ENCODE assay signal across 16 cellular contexts in genomic region chr10:72123616-72124015, GRCh38.
"Had no signal": no experiment of that assay in that cellular context is flagged by ENCODE, and none has a peak within 500 bp of the region (broad histone marks: within the 10 kb centered on the region; RNA-seq: fewer than 3 reads in every experiment).

No MANE protein-coding gene starts in this region.

- H3K9me3 ChIP-seq: gastroesophageal sphincter, heart right ventricle, neutrophil, thoracic aorta, upper lobe of right lung had no signal

- H3K27ac Mint-ChIP-seq: mesothelial cell of epicardium; T-helper 2 cell treated with Interferon-gamma antibody and Interleukin-4, amounts not matched to agents 5 μg/mL and 100 μg/mL, for 36 hours had no signal

- H3K27ac ChIP-seq: cardiac muscle cell, gastroesophageal sphincter, neutrophil, upper lobe of right lung had no signal

- H3K4me3 ChIP-seq: cardiac muscle cell, dorsolateral prefrontal cortex, gastroesophageal sphincter, heart right ventricle, lung, thoracic aorta, upper lobe of right lung had no signal

- H3K4me1 ChIP-seq: upper lobe of right lung had no signal

- H3K9me3 Mint-ChIP-seq: T-helper 2 cell treated with Interferon-gamma antibody and Interleukin-4, amounts not matched to agents 5 μg/mL and 100 μg/mL, for 36 hours had no signal

- H3K4me3 Mint-ChIP-seq: mesothelial cell of epicardium; T-helper 2 cell treated with Interferon-gamma antibody and Interleukin-4, amounts not matched to agents 5 μg/mL and 100 μg/mL, for 36 hours had no signal

- ATAC-seq: gastroesophageal sphincter, heart right ventricle, left cardiac atrium, upper lobe of right lung had no signal

- H3K27me3 ChIP-seq: cardiac muscle cell, dorsolateral prefrontal cortex, gastroesophageal sphincter, heart right ventricle, neutrophil, upper lobe of right lung had no signal

- DNase-seq: activated naive CD4-positive, alpha-beta T cell treated with Interleukin-2 at 50 U/mL for 16 hours; activated T-cell treated with anti-CD3 and anti-CD28 coated beads for 4 hours; aorta; dorsolateral prefrontal cortex; heart right ventricle; left cardiac atrium; stimulated activated CD4-positive, alpha-beta T cell treated with anti-CD3 and anti-CD28 coated beads, Interleukin-12 subunit alpha, Interleukin-12 subunit beta, amount 100 ng/mL, for 4 hours; stimulated activated CD4-positive, alpha-beta T cell treated with anti-CD3 and anti-CD28 coated beads, Interleukin-2, amount 100 ng/mL, for 24 hours; upper lobe of right lung had no signal

- H3K36me3 ChIP-seq: cardiac muscle cell, upper lobe of right lung had no signal
